In genomic region chr2:181376442-181376841, GRCh38 we compare ENCODE assay signal across 19 cellular contexts.
A peak's percentile ranks its signal among the peaks of the same experiment; 100 is the strongest.
DNase-seq lines count a peak whose midpoint lies in the region; ATAC-seq and TF ChIP-seq lines count a peak whose summit lies in the region.
"Had no signal": no experiment of that assay in that cellular context is flagged by ENCODE, and none has a peak within 500 bp of the region (broad histone marks: within the 10 kb centered on the region; RNA-seq: fewer than 3 reads in every experiment).

No MANE protein-coding gene starts in this region.

- H3K36me3 ChIP-seq in BE2C: no peaks in the 10 kb centered on the region

- peaks cover 25% of the 10 kb centered on the region for H3K4me1 Mint-ChIP-seq in stimulated activated naive CD8-positive, alpha-beta T cell treated with anti-CD3 and anti-CD28 coated beads, Interleukin-15, amount 100 ng/mL, for 72 hours

- DNase-seq in BE2C (no peak), GF-D8 (lab: John Stamatoyannopoulos, UW) (peak; percentile 40), NCI-H524 (lab: John Stamatoyannopoulos, UW) (peak; percentile 14 to 47), islet precursor cell (peak; percentile 49), NAMALWA (ENCODE audit: low spot score) (no peak), mesenteric fat pad (ENCODE audit: low spot score) (no peak)
- DNase-seq in stimulated activated naive CD8-positive, alpha-beta T cell treated with anti-CD3 and anti-CD28 coated beads, Interleukin-15, amount 100 ng/mL, for 72 hours: no peak
- DNase-seq: AML-193; CD8-positive, alpha-beta T cell; GM23248; NCI-H1105 treated with DMSO at 0.1 percent for 48 hours; NCI-H187 treated with DMSO at 0.1 percent for 48 hours; NCI-H2171 treated with DMSO at 0.1 percent for 48 hours; NCI-H510A; NK-92 treated with Interleukin-12 subunit alpha and Interleukin-12 subunit beta, amount 100 ng/mL, for 24 hours; PC-9; T-cell had no signal

- no peaks in the 10 kb centered on the region for H3K27me3 Mint-ChIP-seq in stimulated activated naive CD8-positive, alpha-beta T cell treated with anti-CD3 and anti-CD28 coated beads, Interleukin-15, amount 100 ng/mL, for 72 hours
- H3K27me3 Mint-ChIP-seq: T-cell had no signal

- no peaks in the 10 kb centered on the region for H3K4me1 ChIP-seq in BE2C

- TF ChIP-seq CTCF in BE2C (IDR thresholded peaks at IDR 0.05; ENCODE audit: low read depth, low read length): no peak

- H3K27ac Mint-ChIP-seq in stimulated activated naive CD8-positive, alpha-beta T cell treated with anti-CD3 and anti-CD28 coated beads, Interleukin-15, amount 100 ng/mL, for 72 hours: peak overlapping the region in 1 of 2 donors; percentile 2
- H3K27ac Mint-ChIP-seq: CD8-positive, alpha-beta T cell had no signal

- H3K4me3 ChIP-seq in BE2C (ENCODE audit: low read depth, low read length): 0 out of 2 replicates have a peak overlapping the region, but pooled peaks have one; percentile 8
- H3K4me3 ChIP-seq: GM23248, PC-9, SK-N-MC had no signal

- H3K9me3 ChIP-seq in BE2C: no peaks in the 10 kb centered on the region

- H3K9me3 Mint-ChIP-seq in stimulated activated naive CD8-positive, alpha-beta T cell treated with anti-CD3 and anti-CD28 coated beads, Interleukin-15, amount 100 ng/mL, for 72 hours: no peaks in the 10 kb centered on the region
- H3K9me3 Mint-ChIP-seq: CD8-positive, alpha-beta T cell; T-cell had no signal

- no peak for ATAC-seq in stimulated activated naive CD8-positive, alpha-beta T cell treated with anti-CD3 and anti-CD28 coated beads, Interleukin-15, amount 100 ng/mL, for 72 hours
- ATAC-seq: CD8-positive, alpha-beta T cell; HCT116; T-cell had no signal

- H3K4me3 Mint-ChIP-seq in stimulated activated naive CD8-positive, alpha-beta T cell treated with anti-CD3 and anti-CD28 coated beads, Interleukin-15, amount 100 ng/mL, for 72 hours: no peak overlapping the region
- H3K4me3 Mint-ChIP-seq: CD8-positive, alpha-beta T cell; T-cell had no signal

- no peaks in the 10 kb centered on the region for H3K27me3 ChIP-seq in BE2C

Comparison
In these comparisons a context has a peak if more than half of its experiments do, and no peak if none do; other contexts are left out.
1. DNase-seq: peak in GF-D8 (single experiment), NCI-H524 (2 of 2) and islet precursor cell (single experiment); none in BE2C (single experiment), NAMALWA (single experiment), stimulated activated naive CD8-positive, alpha-beta T cell treated with anti-CD3 and anti-CD28 coated beads, Interleukin-15, amount 100 ng/mL, for 72 hours (0 of 2) and mesenteric fat pad (single experiment).